Comparison of ENCODE assay signal across 8 cellular contexts in the genomic region with DNA sequence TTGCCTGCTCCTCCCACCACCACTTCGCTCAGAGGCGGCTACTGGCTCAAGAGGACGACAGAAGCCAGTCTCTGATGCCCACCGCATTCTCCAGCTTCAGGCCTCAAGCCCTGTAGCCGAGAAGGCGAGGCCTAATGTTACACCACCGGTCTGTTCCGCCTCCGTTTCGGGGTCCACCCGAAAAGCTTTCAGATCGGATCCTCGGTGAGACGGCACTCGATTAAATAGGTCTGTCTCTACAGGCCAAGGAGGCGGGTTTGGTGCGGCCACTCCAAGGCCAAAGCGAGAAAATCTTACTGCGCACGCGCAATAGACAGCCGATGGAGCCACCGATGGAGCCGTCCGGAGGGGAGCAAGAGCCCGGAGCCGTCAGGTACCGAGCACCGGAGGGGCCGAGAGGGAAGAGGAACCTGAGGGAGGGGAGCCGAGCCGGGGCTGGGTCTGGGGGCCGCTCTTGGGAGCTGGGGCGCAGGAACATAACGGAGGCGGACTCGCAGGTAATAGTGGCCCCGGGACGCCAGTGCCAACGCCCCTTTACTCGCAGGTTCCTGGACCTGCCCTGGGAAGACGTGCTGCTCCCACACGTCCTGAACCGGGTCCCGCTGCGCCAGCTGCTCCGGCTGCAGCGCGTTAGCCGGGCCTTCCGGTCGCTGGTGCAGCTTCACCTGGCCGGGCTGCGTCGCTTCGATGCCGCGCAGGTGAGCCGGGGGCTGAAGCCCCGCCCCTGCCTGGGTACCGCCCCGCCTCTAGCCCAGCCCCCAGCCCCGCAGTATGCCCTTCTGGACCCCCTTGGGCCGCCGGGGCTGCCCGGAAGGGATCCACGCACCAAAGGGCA. TPM values are rescaled to one million over a fixed set of nuclear protein-coding genes. Genes with fewer than 3 reads are reported as not detected.
DNase-seq lines count a peak whose midpoint lies in the region; ATAC-seq and TF ChIP-seq lines count a peak whose summit lies in the region.

A gene with protein sequence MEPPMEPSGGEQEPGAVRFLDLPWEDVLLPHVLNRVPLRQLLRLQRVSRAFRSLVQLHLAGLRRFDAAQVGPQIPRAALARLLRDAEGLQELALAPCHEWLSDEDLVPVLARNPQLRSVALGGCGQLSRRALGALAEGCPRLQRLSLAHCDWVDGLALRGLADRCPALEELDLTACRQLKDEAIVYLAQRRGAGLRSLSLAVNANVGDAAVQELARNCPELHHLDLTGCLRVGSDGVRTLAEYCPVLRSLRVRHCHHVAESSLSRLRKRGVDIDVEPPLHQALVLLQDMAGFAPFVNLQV (plus strand): TSS at position 27 of the 835 bp plus-strand sequence. CDS start 294 bp downstream, at position 321.

- H3K9me3 ChIP-seq in PC-9 (ENCODE audit: insufficient read depth, low read depth) = no peaks in the 10 kb centered on the region
- no peaks in the 10 kb centered on the region for H3K9me3 ChIP-seq in mucosa of rectum (ENCODE audit: control insufficient read depth in 2 of 2, low read length in 2 of 2)

- CTCF ChIA-PET in PC-9 (lab: Charles Lee) = interaction anchor here (0.5 to 0.6 kb wide), 3 partner anchors 157 to 953 kb away, joined by 3 to 4 read pairs (median 3); no protein-coding TSS in a partner anchor

- H3K79me2 ChIP-seq in PC-9 (ENCODE audit: low read depth) = no peaks in the 10 kb centered on the region

- intact Hi-C loops in PC-9 (cut with micrococcal nuclease; ENCODE audit: unreplicated experiment) = loop anchor here (2.0 to 5.0 kb wide), 3 partner anchors 18 to 161 kb away; no protein-coding TSS in a partner anchor

- H3K27ac ChIP-seq in PC-9 (peak within 1 kb of the TSS; percentile 57), mucosa of rectum (ENCODE audit: low read depth in 2 of 2, low read length in 2 of 2) (peak within 1 kb of the TSS; percentile 92 to 95)

- POLR2A ChIA-PET in PC-9 (lab: Charles Lee; ENCODE audit: unreplicated experiment) = interaction anchor here (0.6 to 0.7 kb wide), 3 partner anchors 30 to 120 kb away, joined by 3 to 7 read pairs (median 5); no protein-coding TSS in a partner anchor

- H4K20me1 ChIP-seq in PC-9 (ENCODE audit: insufficient read depth) = no peaks in the 10 kb centered on the region

- ATAC-seq in GM21619 (IDR thresholded peaks at IDR 0.05; ENCODE audit: unreplicated experiment) = peak; percentile 70

- H3F3A ChIP-seq in PC-9 (ENCODE audit: insufficient read depth, low read depth) = no peaks in the 10 kb centered on the region; the same call in 1 of the 2 replicates

- no peaks in the 10 kb centered on the region for H3K9me2 ChIP-seq in PC-9 (ENCODE audit: insufficient read depth)

- DNase-seq in DMS114 treated with DMSO at 0.1 percent for 48 hours (lab: John Stamatoyannopoulos, UW; ENCODE audit: unreplicated experiment) = peak; percentile 95
- DNase-seq in Jurkat, Clone E6-1 (ENCODE audit: low read depth, low spot score) = peak; percentile 93
- DNase-seq in PC-9 = peak; percentile 85 to 89
- DNase-seq in activated T-cell treated with anti-CD3 and anti-CD28 coated beads, Interleukin-2, amount 50 U/mL, for 1 hour = peak; percentile 94
- DNase-seq in epithelial cell of proximal tubule (ENCODE audit: low read depth) = peak; percentile 75
- peak; percentile 99 for DNase-seq in stimulated activated CD8-positive, alpha-beta memory T cell treated with anti-CD3 and anti-CD28 coated beads, Interleukin-4, amount 100 ng/mL, for 48 hours

- H3K4me3 ChIP-seq in Jurkat, Clone E6-1 (ENCODE audit: low read length) = peak within 1 kb of the TSS; percentile 87
- H3K4me3 ChIP-seq in PC-9 = peak within 1 kb of the TSS; percentile 94
- H3K4me3 ChIP-seq in epithelial cell of proximal tubule (ENCODE audit: low read depth, low read length) = peak within 1 kb of the TSS; percentile 96
- peak within 1 kb of the TSS; percentile 92 to 98 for H3K4me3 ChIP-seq in mucosa of rectum (ENCODE audit: low read length in 2 of 2)

- TSS peak; percentile 58 for BruUV-seq in PC-9 (replicated peaks; lab: Mats Ljungman, UMichigan)

- TF ChIP-seq CTCF in PC-9 (conservative IDR thresholded peaks at IDR 0.05) = no peak
- no peak for TF ChIP-seq CTCF in epithelial cell of proximal tubule (conservative IDR thresholded peaks at IDR 0.05; ENCODE audit: low read depth, low read length)

- H3K4me2 ChIP-seq in PC-9 = peak within 1 kb of the TSS; percentile 97

- H3K36me3 ChIP-seq in PC-9 (ENCODE audit: low read depth) = no peaks in the 10 kb centered on the region
- peaks cover 9 to 16% of the 10 kb centered on the region in 2 donors for H3K36me3 ChIP-seq in mucosa of rectum (ENCODE audit: control insufficient read depth in 2 of 2, insufficient read depth in 2 of 2, low read length in 2 of 2)

- H3K27me3 ChIP-seq in PC-9 (ENCODE audit: insufficient read depth, low read depth) (0 out of 2 replicates have a peak, but pooled peaks cover 3% of the 10 kb centered on the region), mucosa of rectum (ENCODE audit: control insufficient read depth in 2 of 2, insufficient read depth in 2 of 2, low read length in 2 of 2) (peaks cover 6% of the 10 kb centered on the region in 2 donors)

- peak within 1 kb of the TSS; percentile 88 to 91 for H3K9ac ChIP-seq in mucosa of rectum (ENCODE audit: low read depth in 1 of 2, low read length in 2 of 2)

- H3K4me1 ChIP-seq in PC-9 (replicated peaks; ENCODE audit: insufficient read depth) = peaks cover 5% of the 10 kb centered on the region; the same call in 1 of the 2 replicates
- peaks cover 29 to 33% of the 10 kb centered on the region in 2 donors for H3K4me1 ChIP-seq in mucosa of rectum (ENCODE audit: control insufficient read depth in 2 of 2, insufficient read depth in 2 of 2, low read length in 2 of 2)

- H2AFZ ChIP-seq in PC-9 = peak within 1 kb of the TSS; percentile 94

RNA-seq across cellular contexts. Expression of the gene that starts here (rescaled TPM):
- polyA plus RNA-seq in Jurkat, Clone E6-1 (2012; ENCODE audit: insufficient read depth, insufficient read length) = 6.4 TPM
- total RNA-seq in PC-9 (2021) = 6.2 and 12.7 TPM in 2 replicates
- total RNA-seq in epithelial cell of proximal tubule = 23.8 and 34.6 TPM in 2 replicates

Comparison
In these comparisons a context has a peak if more than half of its experiments do, and no peak if none do; other contexts are left out.
1. Peak in every context shown above with its lines: DNase-seq, ATAC-seq, H3K4me3 ChIP-seq and H3K27ac ChIP-seq.